Comparison of ENCODE assay signal across 9 cellular contexts in genomic region chr14:61561144-61561543, GRCh38.
DNase-seq lines count a peak whose midpoint lies in the region; ATAC-seq, FAIRE-seq and TF ChIP-seq lines count a peak whose summit lies in the region.
"Had no signal": no experiment of that assay in that cellular context is flagged by ENCODE, and none has a peak within 500 bp of the region (broad histone marks: within the 10 kb centered on the region; RNA-seq: fewer than 3 reads in every experiment).

No MANE protein-coding gene starts in this region.

- TF ChIP-seq CTCF in astrocyte (IDR thresholded peaks at IDR 0.05; ENCODE audit: insufficient read depth, low read depth, low read length): no peak

- no peak for ATAC-seq in GM19395 (IDR thresholded peaks at IDR 0.05; ENCODE audit: unreplicated experiment)

- H3K4me1 ChIP-seq in astrocyte (ENCODE audit: insufficient read depth, low read length) (peaks cover 63% of the 10 kb centered on the region), thymus (ENCODE audit: control insufficient read depth, insufficient read depth, low read length) (no peaks in the 10 kb centered on the region)

- H3K4me3 ChIP-seq in astrocyte (ENCODE audit: insufficient read depth, low read depth, low read length): no peak overlapping the region
- no peak overlapping the region for H3K4me3 ChIP-seq in thymus (ENCODE audit: low read length)

- H3K36me3 ChIP-seq in astrocyte (ENCODE audit: insufficient read depth, low read length): no peaks in the 10 kb centered on the region
- no peaks in the 10 kb centered on the region for H3K36me3 ChIP-seq in thymus (ENCODE audit: control insufficient read depth, insufficient read depth)

- no peaks in the 10 kb centered on the region for H3K79me2 ChIP-seq in astrocyte (ENCODE audit: insufficient read depth, low read length)

- WGBS in thymus: 92% methylated on average over 3 of the region's 3 CpGs

- no peaks in the 10 kb centered on the region for H3K27me3 Mint-ChIP-seq in astrocyte (ENCODE audit: low read depth, unreplicated experiment)

- H3K9me3 ChIP-seq in astrocyte (ENCODE audit: insufficient read depth, low read depth, low read length) (no peaks in the 10 kb centered on the region), thymus (ENCODE audit: control insufficient read depth) (no peaks in the 10 kb centered on the region)

- H3K27ac Mint-ChIP-seq in astrocyte (ENCODE audit: unreplicated experiment): peak overlapping the region; percentile 100

- H2AFZ ChIP-seq in astrocyte (ENCODE audit: low read depth, low read length): no peak overlapping the region

- peaks cover 5% of the 10 kb centered on the region for H3K36me3 Mint-ChIP-seq in astrocyte (ENCODE audit: low read depth, unreplicated experiment)

- no peaks in the 10 kb centered on the region for H3K9me3 Mint-ChIP-seq in astrocyte (ENCODE audit: unreplicated experiment)

- H4K20me1 ChIP-seq in astrocyte (ENCODE audit: insufficient read depth, low read length): no peaks in the 10 kb centered on the region

- DNase-seq in DMS53 (lab: John Stamatoyannopoulos, UW): peak; percentile 52
- no peak for DNase-seq in DMS53 treated with DMSO at 0.1 percent for 48 hours (lab: John Stamatoyannopoulos, UW; ENCODE audit: unreplicated experiment)
- peak; percentile 61 for DNase-seq in astrocyte (ENCODE audit: low read depth)
- DNase-seq in kidney glomerular epithelial cell (lab: John Stamatoyannopoulos, UW): peak; percentile 72
- DNase-seq in NCI-H1417 (lab: John Stamatoyannopoulos, UW): no peak
- DNase-seq in NCI-H524 (lab: John Stamatoyannopoulos, UW): no peak

- no peaks in the 10 kb centered on the region for H3K27me3 ChIP-seq in astrocyte (ENCODE audit: insufficient read depth, low read length)
- H3K27me3 ChIP-seq in thymus (ENCODE audit: control insufficient read depth, insufficient read depth): no peaks in the 10 kb centered on the region

- H3K27ac ChIP-seq in astrocyte (ENCODE audit: low read depth, low read length): peak overlapping the region; percentile 99
- peak overlapping the region; percentile 36 for H3K27ac ChIP-seq in thymus (ENCODE audit: low read depth)

- H3K4me3 Mint-ChIP-seq in astrocyte (ENCODE audit: unreplicated experiment): no peak overlapping the region

- peak overlapping the region; percentile 77 for H3K4me2 ChIP-seq in astrocyte (ENCODE audit: low read length)

- peak overlapping the region; percentile 80 for H3K9ac ChIP-seq in astrocyte (ENCODE audit: low read length)

- peaks cover 65% of the 10 kb centered on the region for H3K4me1 Mint-ChIP-seq in astrocyte (ENCODE audit: low read depth, unreplicated experiment)

- no peak for FAIRE-seq in astrocyte (lab: Jason Lieb, UNC)
- FAIRE-seq: A204.1 had no signal

Comparison
In these comparisons a context has a peak if more than half of its experiments do, and no peak if none do; other contexts are left out.
1. DNase-seq: peak in DMS53 (single experiment), astrocyte (single experiment) and kidney glomerular epithelial cell (single experiment); none in DMS53 treated with DMSO at 0.1 percent for 48 hours (single experiment), NCI-H1417 (0 of 3) and NCI-H524 (0 of 2).